21 cellular contexts compared by ENCODE assay signal in the genomic region with DNA sequence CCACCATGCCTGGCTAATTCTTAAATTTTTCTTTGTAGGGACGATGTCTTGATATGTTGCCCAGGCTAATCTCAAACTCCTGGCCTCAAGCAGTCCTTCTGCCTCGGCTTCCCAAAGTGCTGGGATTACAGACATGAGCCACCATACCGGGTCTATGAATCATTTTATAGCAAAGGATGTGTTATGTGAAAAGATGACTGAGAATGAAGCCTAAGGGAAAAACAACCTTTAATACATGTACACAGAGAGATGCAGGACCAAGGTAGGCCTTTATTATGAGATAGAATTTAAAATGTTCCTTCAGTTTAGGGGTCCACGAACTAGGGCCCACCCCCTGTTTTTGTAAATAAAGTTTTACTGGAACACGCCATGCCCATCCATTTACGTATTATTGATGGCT. TPM values are rescaled to one million over a fixed set of nuclear protein-coding genes. Genes with fewer than 3 reads are reported as not detected.
A peak's percentile ranks its signal among the peaks of the same experiment; 100 is the strongest.
DNase-seq lines count a peak whose midpoint lies in the region; ATAC-seq, FAIRE-seq and TF ChIP-seq lines count a peak whose summit lies in the region.
"Had no signal": no experiment of that assay in that cellular context is flagged by ENCODE, and none has a peak within 500 bp of the region (broad histone marks: within the 10 kb centered on the region; RNA-seq: fewer than 3 reads in every experiment).

No MANE protein-coding gene starts in this region.

- no peak for ATAC-seq in natural killer cell
- no peak for ATAC-seq in natural killer cell treated with Interleukin-12 subunit alpha and Interleukin-12 subunit beta and Interleukin-15 and Interleukin-18, amount 100 ng/mL, for 72 hours
- peak; percentile 54; the same call in 2 of the 3 replicates for ATAC-seq in RWPE2 (ENCODE audit: low read depth)
- ATAC-seq in stimulated activated memory B cell treated with anti-CD40 and anti-IgM and Interleukin-4, amounts not matched to agents 10 μg/mL and 1 μg/mL and 100 μg/mL, for 72 hours: no peak
- ATAC-seq: CD8-positive, alpha-beta T cell had no signal

- 70% methylated on average over 6 of the region's 6 CpGs for WGBS in smooth muscle cell (ENCODE audit: low lambda C conversion rate)

- TF ChIP-seq CTCF in natural killer cell (IDR thresholded peaks at IDR 0.05) (no peak), RWPE2 (IDR thresholded peaks at IDR 0.05; ENCODE audit: poor library complexity, severe bottlenecking) (no peak), chondrocyte (IDR thresholded peaks at IDR 0.05) (no peak), smooth muscle cell (IDR thresholded peaks at IDR 0.05; ENCODE audit: borderline replicate concordance, insufficient read depth, poor library complexity, severe bottlenecking) (no peak)

- H3K4me3 ChIP-seq in RWPE2 (ENCODE audit: severe bottlenecking) (no peak overlapping the region), smooth muscle cell (no peak overlapping the region)
- H3K4me3 ChIP-seq: Peyer's patch, SK-N-MC had no signal

- H3K27me3 Mint-ChIP-seq in natural killer cell (ENCODE audit: low read depth in 2 of 2): no peaks in the 10 kb centered on the region
- no peaks in the 10 kb centered on the region for H3K27me3 Mint-ChIP-seq in natural killer cell treated with Interleukin-12 subunit alpha and Interleukin-12 subunit beta and Interleukin-15 and Interleukin-18, amount 100 ng/mL, for 72 hours
- no peaks in the 10 kb centered on the region for H3K27me3 Mint-ChIP-seq in chondrocyte (ENCODE audit: low read depth)
- no peaks in the 10 kb centered on the region for H3K27me3 Mint-ChIP-seq in stimulated activated memory B cell treated with anti-CD40 and anti-IgM and Interleukin-4, amounts not matched to agents 10 μg/mL and 1 μg/mL and 100 μg/mL, for 72 hours

- peaks cover 94% of the 10 kb centered on the region for H3K79me2 ChIP-seq in smooth muscle cell (ENCODE audit: low read depth)

- no peak for TF ChIP-seq POLR2A in GM12892 (IDR thresholded peaks at IDR 0.05; ENCODE audit: low read depth, low read length)

- peaks cover 76 to 81% of the 10 kb centered on the region in 2 donors for H3K4me1 Mint-ChIP-seq in natural killer cell
- H3K4me1 Mint-ChIP-seq in natural killer cell treated with Interleukin-12 subunit alpha and Interleukin-12 subunit beta and Interleukin-15 and Interleukin-18, amount 100 ng/mL, for 72 hours (ENCODE audit: low read depth in 2 of 2): peaks cover 56 to 58% of the 10 kb centered on the region in 2 donors
- H3K4me1 Mint-ChIP-seq in chondrocyte (ENCODE audit: low read depth): peaks cover 70% of the 10 kb centered on the region
- H3K4me1 Mint-ChIP-seq in stimulated activated memory B cell treated with anti-CD40 and anti-IgM and Interleukin-4, amounts not matched to agents 10 μg/mL and 1 μg/mL and 100 μg/mL, for 72 hours: peaks cover 42% of the 10 kb centered on the region

- H3K27ac ChIP-seq in RWPE2 (ENCODE audit: poor library complexity, severe bottlenecking): no peak overlapping the region
- H3K27ac ChIP-seq in smooth muscle cell (ENCODE audit: low read depth): no peak overlapping the region
- H3K27ac ChIP-seq: Peyer's patch, SK-N-MC had no signal

- no peak overlapping the region for H2AFZ ChIP-seq in smooth muscle cell (ENCODE audit: low read depth)

- peaks cover 4% of the 10 kb centered on the region for H3K9me3 ChIP-seq in RWPE2 (ENCODE audit: severe bottlenecking)
- H3K9me3 ChIP-seq in smooth muscle cell (replicated peaks; ENCODE audit: low read depth): no peaks in the 10 kb centered on the region
- H3K9me3 ChIP-seq: Peyer's patch had no signal

- no peak overlapping the region for H3K9ac ChIP-seq in smooth muscle cell (ENCODE audit: low read depth)

- intact Hi-C loops in natural killer cell (cut with micrococcal nuclease): no loop called here

- H3K27ac Mint-ChIP-seq in natural killer cell (peak overlapping the region; percentile 41 to 49), chondrocyte (ENCODE audit: unreplicated experiment) (peak overlapping the region; percentile 64)
- H3K27ac Mint-ChIP-seq in natural killer cell treated with Interleukin-12 subunit alpha and Interleukin-12 subunit beta and Interleukin-15 and Interleukin-18, amount 100 ng/mL, for 72 hours: no peak overlapping the region
- no peak overlapping the region for H3K27ac Mint-ChIP-seq in stimulated activated memory B cell treated with anti-CD40 and anti-IgM and Interleukin-4, amounts not matched to agents 10 μg/mL and 1 μg/mL and 100 μg/mL, for 72 hours
- H3K27ac Mint-ChIP-seq: CD8-positive, alpha-beta T cell had no signal

- DNase-seq in natural killer cell (no peak), RWPE2 (ENCODE audit: low spot score) (no peak), chondrocyte (ENCODE audit: low spot score) (no peak), smooth muscle cell (lab: John Stamatoyannopoulos, UW; ENCODE audit: unreplicated experiment) (no peak), RKO (ENCODE audit: low spot score) (no peak), GM12892 (ENCODE audit: insufficient read length) (no peak)
- no peak for DNase-seq in natural killer cell treated with Interleukin-12 subunit alpha and Interleukin-12 subunit beta and Interleukin-15 and Interleukin-18, amount 100 ng/mL, for 72 hours (ENCODE audit: low spot score)
- DNase-seq: Calu3; CD8-positive, alpha-beta T cell; H9; NCI-H1105; NCI-H2081; NCI-H2171 treated with DMSO at 0.1 percent for 48 hours; NCI-H446; NCI-H69; Peyer's patch; Right ventricle myocardium superior had no signal

- H3K36me3 Mint-ChIP-seq in natural killer cell (no peaks in the 10 kb centered on the region), chondrocyte (ENCODE audit: low read depth) (peaks cover 12% of the 10 kb centered on the region)
- peaks cover 6% of the 10 kb centered on the region for H3K36me3 Mint-ChIP-seq in natural killer cell treated with Interleukin-12 subunit alpha and Interleukin-12 subunit beta and Interleukin-15 and Interleukin-18, amount 100 ng/mL, for 72 hours
- peaks cover 47% of the 10 kb centered on the region for H3K36me3 Mint-ChIP-seq in stimulated activated memory B cell treated with anti-CD40 and anti-IgM and Interleukin-4, amounts not matched to agents 10 μg/mL and 1 μg/mL and 100 μg/mL, for 72 hours

- H3F3A ChIP-seq in smooth muscle cell (ENCODE audit: low read depth): peaks cover 4% of the 10 kb centered on the region

- H3K4me3 Mint-ChIP-seq in natural killer cell (no peak overlapping the region), chondrocyte (ENCODE audit: unreplicated experiment) (no peak overlapping the region)
- no peak overlapping the region for H3K4me3 Mint-ChIP-seq in natural killer cell treated with Interleukin-12 subunit alpha and Interleukin-12 subunit beta and Interleukin-15 and Interleukin-18, amount 100 ng/mL, for 72 hours
- H3K4me3 Mint-ChIP-seq in stimulated activated memory B cell treated with anti-CD40 and anti-IgM and Interleukin-4, amounts not matched to agents 10 μg/mL and 1 μg/mL and 100 μg/mL, for 72 hours: no peak overlapping the region
- H3K4me3 Mint-ChIP-seq: CD8-positive, alpha-beta T cell; H9 had no signal

- peaks cover 21% of the 10 kb centered on the region for H3K4me1 ChIP-seq in RWPE2 (ENCODE audit: insufficient read depth, poor library complexity, severe bottlenecking)
- peaks cover 6% of the 10 kb centered on the region for H3K4me1 ChIP-seq in smooth muscle cell (ENCODE audit: low read depth)

- H3K27me3 ChIP-seq in RWPE2 (ENCODE audit: insufficient read depth, poor library complexity, severe bottlenecking): no peaks in the 10 kb centered on the region
- H3K27me3 ChIP-seq in smooth muscle cell (ENCODE audit: low read depth): no peaks in the 10 kb centered on the region
- H3K27me3 ChIP-seq: Peyer's patch had no signal

- peaks cover 100% of the 10 kb centered on the region for H4K20me1 ChIP-seq in smooth muscle cell (ENCODE audit: low read depth)

- peaks cover 41% of the 10 kb centered on the region for H3K36me3 ChIP-seq in RWPE2 (ENCODE audit: low read depth)
- no peaks in the 10 kb centered on the region for H3K36me3 ChIP-seq in smooth muscle cell (ENCODE audit: low read depth)
- H3K36me3 ChIP-seq: Peyer's patch had no signal

- no peak for FAIRE-seq in GM12892 (lab: Jason Lieb, UNC)
- FAIRE-seq: A204.1, HTR-8/SVneo had no signal

- H3K9me3 Mint-ChIP-seq in natural killer cell: no peaks in the 10 kb centered on the region
- H3K9me3 Mint-ChIP-seq in natural killer cell treated with Interleukin-12 subunit alpha and Interleukin-12 subunit beta and Interleukin-15 and Interleukin-18, amount 100 ng/mL, for 72 hours: no peaks in the 10 kb centered on the region
- no peaks in the 10 kb centered on the region for H3K9me3 Mint-ChIP-seq in chondrocyte (ENCODE audit: low read depth)
- H3K9me3 Mint-ChIP-seq in stimulated activated memory B cell treated with anti-CD40 and anti-IgM and Interleukin-4, amounts not matched to agents 10 μg/mL and 1 μg/mL and 100 μg/mL, for 72 hours: peaks cover 2% of the 10 kb centered on the region
- H3K9me3 Mint-ChIP-seq: CD8-positive, alpha-beta T cell; H9 had no signal

- H3K4me2 ChIP-seq in smooth muscle cell: peak overlapping the region; percentile 10

RNA-seq across cellular contexts. Expression of gene UBE2H, which starts 41.0 kb away (rescaled TPM):
- total RNA-seq in natural killer cell: 10 to 100 TPM; 80.9 to 86.9 (median 83.1) TPM
- total RNA-seq in natural killer cell treated with Interleukin-12 subunit alpha and Interleukin-12 subunit beta and Interleukin-15 and Interleukin-18, amount 100 ng/mL, for 72 hours: 10 to 100 TPM; 24.9 to 45.2 TPM
- total RNA-seq in chondrocyte: 137 to 172 TPM (median 167 TPM) in 3 replicates
- 74.5 and 94.5 TPM in 2 replicates for total RNA-seq in smooth muscle cell
- polyA plus RNA-seq in smooth muscle cell: 66.1 and 87.8 TPM in 2 replicates
- 29.5 TPM for polyA plus RNA-seq in GM12892 (2012; ENCODE audit: missing spikeins)

Comparison
In these comparisons a context has a peak if more than half of its experiments do, and no peak if none do; other contexts are left out.
1. H3K27ac Mint-ChIP-seq: peak in natural killer cell (2 of 2) and chondrocyte (single experiment); none in natural killer cell treated with Interleukin-12 subunit alpha and Interleukin-12 subunit beta and Interleukin-15 and Interleukin-18, amount 100 ng/mL, for 72 hours (0 of 2) and stimulated activated memory B cell treated with anti-CD40 and anti-IgM and Interleukin-4, amounts not matched to agents 10 μg/mL and 1 μg/mL and 100 μg/mL, for 72 hours (single experiment).